Comparison of ENCODE assay signal across 20 cellular contexts in genomic region chr2:238129166-238130010, GRCh38. TPM values are rescaled to one million over a fixed set of nuclear protein-coding genes. Genes with fewer than 3 reads are reported as not detected.
"Had no signal": no experiment of that assay in that cellular context is flagged by ENCODE, and none has a peak within 500 bp of the region (broad histone marks: within the 10 kb centered on the region; RNA-seq: fewer than 3 reads in every experiment).

No MANE protein-coding gene starts in this region.

- H3K4me3 ChIP-seq: gastroesophageal sphincter, heart left ventricle, thoracic aorta had no signal

- H3K27me3 Mint-ChIP-seq: activated B cell treated with CpG ODN at 0.5 μM for 24 hours; activated CD4-positive, alpha-beta memory T cell treated with anti-CD3 and anti-CD28 coated beads for 36 hours; type B pancreatic cell had no signal

- ATAC-seq: gastroesophageal sphincter, heart left ventricle, left lobe of liver had no signal

- H3K27me3 ChIP-seq: gastroesophageal sphincter, heart left ventricle had no signal

- H3K36me3 ChIP-seq: heart left ventricle, thoracic aorta had no signal

- DNase-seq: activated B cell treated with CpG ODN at 0.5 μM for 24 hours; activated CD4-positive, alpha-beta memory T cell treated with anti-CD3 and anti-CD28 coated beads for 36 hours; activated CD4-positive, alpha-beta T cell treated with anti-CD3 and anti-CD28 coated beads for 4 hours; activated naive CD4-positive, alpha-beta T cell treated with anti-CD3 and anti-CD28 coated beads for 36 hours; activated T-cell treated with anti-CD3 and anti-CD28 coated beads, Interleukin-2, amount 50 U/mL, for 48 hours; amygdala; cerebellar nuclear complex; cortex of kidney; retina; stimulated activated CD4-positive, alpha-beta T cell treated with anti-CD3 and anti-CD28 coated beads, Interleukin-4, amount 100 ng/mL, for 24 hours; stimulated activated naive CD4-positive, alpha-beta T cell treated with Interleukin-2 at 50 U/mL for 16 hours; T1000 had no signal

- H3K36me3 Mint-ChIP-seq: activated CD4-positive, alpha-beta memory T cell treated with anti-CD3 and anti-CD28 coated beads for 36 hours; type B pancreatic cell had no signal

- H3K4me3 Mint-ChIP-seq: activated B cell treated with CpG ODN at 0.5 μM for 24 hours; activated CD4-positive, alpha-beta memory T cell treated with anti-CD3 and anti-CD28 coated beads for 36 hours; activated naive CD4-positive, alpha-beta T cell treated with anti-CD3 and anti-CD28 coated beads for 36 hours; type B pancreatic cell had no signal

- H3K27ac ChIP-seq: epithelial cell of prostate, gastroesophageal sphincter, heart left ventricle, thoracic aorta had no signal

- H3K27ac Mint-ChIP-seq: activated B cell treated with CpG ODN at 0.5 μM for 24 hours; activated CD4-positive, alpha-beta memory T cell treated with anti-CD3 and anti-CD28 coated beads for 36 hours; activated naive CD4-positive, alpha-beta T cell treated with anti-CD3 and anti-CD28 coated beads for 36 hours; progenitor cell of endocrine pancreas; type B pancreatic cell had no signal

- H3K9me3 ChIP-seq: gastroesophageal sphincter, heart left ventricle, thoracic aorta had no signal

- H3K9me3 Mint-ChIP-seq: activated B cell treated with CpG ODN at 0.5 μM for 24 hours; activated CD4-positive, alpha-beta memory T cell treated with anti-CD3 and anti-CD28 coated beads for 36 hours; activated naive CD4-positive, alpha-beta T cell treated with anti-CD3 and anti-CD28 coated beads for 36 hours; type B pancreatic cell had no signal

- H3K4me1 Mint-ChIP-seq: activated B cell treated with CpG ODN at 0.5 μM for 24 hours had no signal

RNA-seq across cellular contexts. Expression of gene KLHL30, which starts 9.1 kb away (rescaled TPM):
- total RNA-seq: activated B cell treated with CpG ODN at 0.5 μM for 24 hours; activated CD4-positive, alpha-beta memory T cell treated with anti-CD3 and anti-CD28 coated beads for 36 hours; activated naive CD4-positive, alpha-beta T cell treated with anti-CD3 and anti-CD28 coated beads for 36 hours; mononuclear cell had no signal

RNA-seq across cellular contexts. Expression of gene ERFE, which starts 29.4 kb away (rescaled TPM):
- total RNA-seq: activated B cell treated with CpG ODN at 0.5 μM for 24 hours; activated CD4-positive, alpha-beta memory T cell treated with anti-CD3 and anti-CD28 coated beads for 36 hours; left lobe of liver had no signal
